ENCODE assay signal across 18 cellular contexts in genomic region chr7:46565712-46566111, GRCh38.
DNase-seq lines count a peak whose midpoint lies in the region; TF ChIP-seq lines count a peak whose summit lies in the region.
"Had no signal": no experiment of that assay in that cellular context is flagged by ENCODE, and none has a peak within 500 bp of the region (broad histone marks: within the 10 kb centered on the region; RNA-seq: fewer than 3 reads in every experiment).

No MANE protein-coding gene starts in this region.

- in situ Hi-C loops in mammary epithelial cell (cut with MboI; ENCODE audit: low sequenced_read_pairs in 2 of 2), result no loop called here

- CTCF ChIA-PET in mammary epithelial cell (lab: Charles Lee; ENCODE audit: low non-redundant PET), result no interaction called here

- intact Hi-C loops in mammary epithelial cell (cut with micrococcal nuclease), result loop anchor here (5.0 kb wide), 1 partner anchor 108 kb away; no protein-coding TSS in a partner anchor

- BruUV-seq in mammary epithelial cell (replicated peaks; lab: Mats Ljungman, UMichigan), result TSS peak; percentile 73

- no peak overlapping the region for H3K4me3 ChIP-seq in mammary epithelial cell (replicated peaks in 1 of 3; ENCODE audit: insufficient read depth in 1 of 3, low read depth in 2 of 3, low read length in 3 of 3)
- no peak overlapping the region for H3K4me3 ChIP-seq in hepatocyte
- no peak overlapping the region for H3K4me3 ChIP-seq in smooth muscle cell
- H3K4me3 ChIP-seq: K562 had no signal

- H3K27me3 ChIP-seq in mammary epithelial cell (ENCODE audit: insufficient read depth, low read length), result no peaks in the 10 kb centered on the region
- H3K27me3 ChIP-seq in hepatocyte, result no peaks in the 10 kb centered on the region
- no peaks in the 10 kb centered on the region for H3K27me3 ChIP-seq in smooth muscle cell (ENCODE audit: low read depth)

- H3F3A ChIP-seq in smooth muscle cell (ENCODE audit: low read depth), result no peaks in the 10 kb centered on the region

- H3K4me2 ChIP-seq in mammary epithelial cell (ENCODE audit: insufficient read depth, low read depth, low read length), result no peak overlapping the region
- H3K4me2 ChIP-seq in hepatocyte, result no peak overlapping the region
- no peak overlapping the region for H3K4me2 ChIP-seq in smooth muscle cell

- H3K4me1 ChIP-seq in mammary epithelial cell (ENCODE audit: insufficient read depth, low read length) (peaks cover 23% of the 10 kb centered on the region), hepatocyte (ENCODE audit: insufficient read depth) (peaks cover 30% of the 10 kb centered on the region), smooth muscle cell (ENCODE audit: low read depth) (no peaks in the 10 kb centered on the region)

- TF ChIP-seq CTCF in mammary epithelial cell (conservative IDR thresholded peaks at IDR 0.05 in 1 of 2, IDR thresholded peaks at IDR 0.05 in 1 of 2; ENCODE audit: extremely low read depth in 1 of 2, insufficient read depth in 1 of 2, low read depth in 1 of 2, low read length in 2 of 2) (no peak), hepatocyte (IDR thresholded peaks at IDR 0.05; ENCODE audit: poor library complexity) (no peak), smooth muscle cell (IDR thresholded peaks at IDR 0.05; ENCODE audit: borderline replicate concordance, insufficient read depth, poor library complexity, severe bottlenecking) (no peak)

- H3K9ac ChIP-seq in mammary epithelial cell (ENCODE audit: insufficient read depth, low read length), result no peak overlapping the region
- H3K9ac ChIP-seq in smooth muscle cell (ENCODE audit: low read depth), result no peak overlapping the region

- no peaks in the 10 kb centered on the region for H3K9me2 ChIP-seq in hepatocyte (replicated peaks; ENCODE audit: insufficient read depth)

- no peaks in the 10 kb centered on the region for H4K20me1 ChIP-seq in mammary epithelial cell (ENCODE audit: insufficient read depth, low read length)
- H4K20me1 ChIP-seq in hepatocyte (ENCODE audit: insufficient read depth, poor library complexity, severe bottlenecking), result no peaks in the 10 kb centered on the region
- no peaks in the 10 kb centered on the region for H4K20me1 ChIP-seq in smooth muscle cell (ENCODE audit: low read depth)

- no peaks in the 10 kb centered on the region for H3K79me2 ChIP-seq in mammary epithelial cell (ENCODE audit: insufficient read depth, low read length)
- H3K79me2 ChIP-seq in hepatocyte, result no peaks in the 10 kb centered on the region
- no peaks in the 10 kb centered on the region for H3K79me2 ChIP-seq in smooth muscle cell (ENCODE audit: low read depth)

- DNase-seq in NCI-H82 (lab: John Stamatoyannopoulos, UW), result peak; percentile 5
- no peak for DNase-seq in NCI-H82 treated with DMSO at 0.1 percent for 48 hours (lab: John Stamatoyannopoulos, UW; ENCODE audit: unreplicated experiment)
- no peak for DNase-seq in mammary epithelial cell
- DNase-seq in hepatocyte (ENCODE audit: low spot score), result no peak
- no peak for DNase-seq in smooth muscle cell (lab: John Stamatoyannopoulos, UW; ENCODE audit: unreplicated experiment)
- no peak for DNase-seq in NCI-H524 treated with DMSO at 0.1 percent for 48 hours (lab: John Stamatoyannopoulos, UW)
- DNase-seq in middle frontal gyrus (ENCODE audit: extremely low spot score, low spot score), result no peak
- DNase-seq in GM03348 (ENCODE audit: low spot score), result no peak
- DNase-seq: DMS79 treated with DMSO at 0.1 percent for 48 hours, H9, NCI-H1105, NCI-H2081, NCI-H2171 treated with DMSO at 0.1 percent for 48 hours, NCI-H446, OCI-M1, SHP77 had no signal

- H3K27ac ChIP-seq in mammary epithelial cell (ENCODE audit: insufficient read depth, low read depth, low read length), result no peak overlapping the region
- peak overlapping the region; percentile 86 for H3K27ac ChIP-seq in hepatocyte
- peak overlapping the region; percentile 17 for H3K27ac ChIP-seq in smooth muscle cell (ENCODE audit: low read depth)
- H3K27ac ChIP-seq: 22Rv1 had no signal

- H2AFZ ChIP-seq in mammary epithelial cell (ENCODE audit: low read depth, low read length), result no peak overlapping the region
- no peak overlapping the region for H2AFZ ChIP-seq in hepatocyte
- H2AFZ ChIP-seq in smooth muscle cell (ENCODE audit: low read depth), result peak overlapping the region; percentile 16

- dilution Hi-C loops in mammary epithelial cell (cut with HindIII; ENCODE audit: low sequenced_read_pairs), result no loop called here

- WGBS in mammary epithelial cell (ENCODE audit: low coverage, missing lambda C conversion rate), result 91% methylated on average over 4 of the region's 4 CpGs
- 43% methylated on average over 4 of the region's 4 CpGs for WGBS in hepatocyte (ENCODE audit: low lambda C conversion rate, missing lambda C conversion rate)
- 85% methylated on average over 4 of the region's 4 CpGs for WGBS in smooth muscle cell (ENCODE audit: low lambda C conversion rate)

- H3K36me3 ChIP-seq in mammary epithelial cell (ENCODE audit: insufficient read depth, low read length) (no peaks in the 10 kb centered on the region), hepatocyte (replicated peaks; ENCODE audit: insufficient read depth, low read depth) (no peaks in the 10 kb centered on the region), smooth muscle cell (ENCODE audit: low read depth) (no peaks in the 10 kb centered on the region)

- no peaks in the 10 kb centered on the region for H3K9me3 ChIP-seq in mammary epithelial cell (replicated peaks; ENCODE audit: insufficient read depth, low read length)
- no peaks in the 10 kb centered on the region for H3K9me3 ChIP-seq in hepatocyte (ENCODE audit: low read depth)
- no peaks in the 10 kb centered on the region for H3K9me3 ChIP-seq in smooth muscle cell (replicated peaks; ENCODE audit: low read depth)
